ENCODE assay signal across 26 cellular contexts in the genomic region with DNA sequence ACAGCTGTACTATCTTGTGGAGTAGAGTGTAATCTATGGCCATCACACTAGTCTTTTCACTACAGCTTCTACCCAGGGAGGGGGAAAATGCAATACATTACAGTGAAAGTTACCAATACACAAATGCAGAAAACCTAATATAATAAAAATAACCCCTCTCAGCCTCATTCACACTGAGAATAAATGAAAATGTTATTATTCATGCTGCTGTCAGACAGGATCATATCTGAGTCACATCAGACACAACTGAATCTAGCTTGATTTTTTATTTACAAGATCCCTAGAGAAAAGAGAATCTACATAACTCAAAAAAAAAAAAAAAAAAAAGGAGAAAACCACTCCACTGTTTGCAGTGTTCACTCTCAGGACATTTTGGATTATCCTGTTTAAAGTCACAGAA.
"Had no signal": no experiment of that assay in that cellular context is flagged by ENCODE, and none has a peak within 500 bp of the region (broad histone marks: within the 10 kb centered on the region; RNA-seq: fewer than 3 reads in every experiment).

No MANE protein-coding gene starts in this region.

- H3K27ac ChIP-seq: stomach, suprapubic skin, testis, thoracic aorta, tibial artery, tibial nerve, transverse colon, upper lobe of left lung, upper lobe of right lung, uterus, vagina had no signal

- H3K4me1 ChIP-seq: stomach, suprapubic skin, testis, tibial artery, tibial nerve, transverse colon, upper lobe of left lung, upper lobe of right lung, uterus, vagina had no signal

- H3K36me3 ChIP-seq: stomach, suprapubic skin, thoracic aorta, tibial artery, tibial nerve, transverse colon, upper lobe of left lung, upper lobe of right lung, uterus, vagina had no signal

- H3K9me3 ChIP-seq: stomach, suprapubic skin, testis, thoracic aorta, tibial artery, tibial nerve, transverse colon, upper lobe of left lung, upper lobe of right lung, uterus, vagina had no signal

- DNase-seq: stimulated activated CD4-positive, alpha-beta T cell treated with anti-CD3 and anti-CD28 coated beads, Interleukin-2, amount 100 ng/mL, for 48 hours; stimulated activated CD4-positive, alpha-beta T cell treated with anti-CD3 and anti-CD28 coated beads, Interleukin-4, amount 100 ng/mL, for 1 hour; stimulated activated CD4-positive, alpha-beta T cell treated with anti-CD3 and anti-CD28 coated beads, Interleukin-4, amount 100 ng/mL, for 24 hours; stimulated activated CD4-positive, alpha-beta T cell treated with anti-CD3 and anti-CD28 coated beads, Interleukin-4, amount 100 ng/mL, for 4 hours; stimulated activated CD8-positive, alpha-beta memory T cell treated with anti-CD3 and anti-CD28 coated beads, Interleukin-4, amount 100 ng/mL, for 48 hours; stimulated activated naive B cell treated with anti-CD40 and anti-IgM and Interleukin-4, amounts not matched to agents 10 μg/mL and 1 μg/mL and 100 μg/mL, for 72 hours; stimulated activated naive CD4-positive, alpha-beta T cell; stimulated activated naive CD4-positive, alpha-beta T cell treated with Interleukin-2 at 50 U/mL for 16 hours; stimulated activated naive CD8-positive, alpha-beta T cell treated with anti-CD3 and anti-CD28 coated beads, Interleukin-15, amount 100 ng/mL, for 72 hours; stimulated activated naive CD8-positive, alpha-beta T cell treated with anti-CD3 and anti-CD28 coated beads, Interleukin-15, Interleukin-2, amounts not matched to agents 100 U/mL and 50 U/mL, for 24 hours; stomach; substantia nigra; testis; tibial artery; transverse colon; trophoblast cell; upper lobe of left lung; upper lobe of right lung; uterus had no signal

- FAIRE-seq: urothelium cell line had no signal

- ATAC-seq: stimulated activated effector memory CD8-positive, alpha-beta T cell treated with anti-CD3 and anti-CD28 coated beads, Interleukin-12 subunit alpha, Interleukin-12 subunit beta, amount 100 ng/mL, for 72 hours; stimulated activated memory B cell treated with anti-CD40 and anti-IgM and Interleukin-4, amounts not matched to agents 10 μg/mL and 1 μg/mL and 100 μg/mL, for 72 hours; stimulated activated naive B cell treated with anti-CD40 and anti-IgM and Interleukin-4, amounts not matched to agents 10 μg/mL and 1 μg/mL and 100 μg/mL, for 72 hours; stimulated activated naive CD8-positive, alpha-beta T cell treated with anti-CD3 and anti-CD28 coated beads, Interleukin-15, amount 100 ng/mL, for 72 hours; stimulated activated naive CD8-positive, alpha-beta T cell treated with anti-CD3 and anti-CD28 coated beads, Interleukin-15, Interleukin-2, amounts not matched to agents 100 U/mL and 50 U/mL, for 24 hours; upper lobe of right lung had no signal

- H3K27me3 ChIP-seq: stomach, suprapubic skin, testis, tibial artery, tibial nerve, transverse colon, upper lobe of left lung, upper lobe of right lung, uterus, vagina had no signal

- H3K4me3 ChIP-seq: stomach, suprapubic skin, testis, thoracic aorta, tibial artery, tibial nerve, transverse colon, upper lobe of left lung, upper lobe of right lung, uterus, vagina had no signal
